ENCODE assay signal across 1 cellular context in the genomic region with DNA sequence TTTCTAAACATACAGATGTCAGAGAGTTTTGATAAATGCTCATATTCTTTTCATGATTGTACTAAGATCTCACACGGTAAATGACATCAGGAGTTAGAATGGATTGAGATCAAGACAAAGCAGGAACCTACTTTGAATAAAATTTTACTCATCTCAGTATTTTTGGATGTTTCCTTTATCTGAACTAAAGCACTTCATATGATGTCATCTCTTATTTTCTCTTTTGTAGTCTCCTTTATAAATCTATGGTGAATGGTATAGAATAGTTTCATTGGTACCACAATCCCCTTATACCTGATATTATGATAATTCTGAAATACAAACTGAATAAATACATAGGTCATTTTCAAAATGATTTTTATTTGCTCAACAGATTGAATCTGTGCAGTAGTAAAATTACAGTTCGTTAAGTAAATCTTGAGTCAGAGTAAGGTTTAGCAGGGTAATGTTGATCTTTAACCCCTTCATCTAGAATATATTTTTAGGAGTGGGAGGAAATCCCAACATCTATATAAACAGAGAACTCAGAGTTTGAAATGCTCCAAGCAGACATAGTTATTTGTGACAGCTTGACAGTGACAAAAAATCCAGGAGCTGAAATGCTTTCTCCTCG.
TF ChIP-seq lines count a peak whose summit lies in the region.

No MANE protein-coding gene starts in this region.

TF ChIP-seq in HepG2, 621 proteins besides CTCF, POLR2A, EP300 and RAD21:
- TF ChIP-seq, protein P1, sequence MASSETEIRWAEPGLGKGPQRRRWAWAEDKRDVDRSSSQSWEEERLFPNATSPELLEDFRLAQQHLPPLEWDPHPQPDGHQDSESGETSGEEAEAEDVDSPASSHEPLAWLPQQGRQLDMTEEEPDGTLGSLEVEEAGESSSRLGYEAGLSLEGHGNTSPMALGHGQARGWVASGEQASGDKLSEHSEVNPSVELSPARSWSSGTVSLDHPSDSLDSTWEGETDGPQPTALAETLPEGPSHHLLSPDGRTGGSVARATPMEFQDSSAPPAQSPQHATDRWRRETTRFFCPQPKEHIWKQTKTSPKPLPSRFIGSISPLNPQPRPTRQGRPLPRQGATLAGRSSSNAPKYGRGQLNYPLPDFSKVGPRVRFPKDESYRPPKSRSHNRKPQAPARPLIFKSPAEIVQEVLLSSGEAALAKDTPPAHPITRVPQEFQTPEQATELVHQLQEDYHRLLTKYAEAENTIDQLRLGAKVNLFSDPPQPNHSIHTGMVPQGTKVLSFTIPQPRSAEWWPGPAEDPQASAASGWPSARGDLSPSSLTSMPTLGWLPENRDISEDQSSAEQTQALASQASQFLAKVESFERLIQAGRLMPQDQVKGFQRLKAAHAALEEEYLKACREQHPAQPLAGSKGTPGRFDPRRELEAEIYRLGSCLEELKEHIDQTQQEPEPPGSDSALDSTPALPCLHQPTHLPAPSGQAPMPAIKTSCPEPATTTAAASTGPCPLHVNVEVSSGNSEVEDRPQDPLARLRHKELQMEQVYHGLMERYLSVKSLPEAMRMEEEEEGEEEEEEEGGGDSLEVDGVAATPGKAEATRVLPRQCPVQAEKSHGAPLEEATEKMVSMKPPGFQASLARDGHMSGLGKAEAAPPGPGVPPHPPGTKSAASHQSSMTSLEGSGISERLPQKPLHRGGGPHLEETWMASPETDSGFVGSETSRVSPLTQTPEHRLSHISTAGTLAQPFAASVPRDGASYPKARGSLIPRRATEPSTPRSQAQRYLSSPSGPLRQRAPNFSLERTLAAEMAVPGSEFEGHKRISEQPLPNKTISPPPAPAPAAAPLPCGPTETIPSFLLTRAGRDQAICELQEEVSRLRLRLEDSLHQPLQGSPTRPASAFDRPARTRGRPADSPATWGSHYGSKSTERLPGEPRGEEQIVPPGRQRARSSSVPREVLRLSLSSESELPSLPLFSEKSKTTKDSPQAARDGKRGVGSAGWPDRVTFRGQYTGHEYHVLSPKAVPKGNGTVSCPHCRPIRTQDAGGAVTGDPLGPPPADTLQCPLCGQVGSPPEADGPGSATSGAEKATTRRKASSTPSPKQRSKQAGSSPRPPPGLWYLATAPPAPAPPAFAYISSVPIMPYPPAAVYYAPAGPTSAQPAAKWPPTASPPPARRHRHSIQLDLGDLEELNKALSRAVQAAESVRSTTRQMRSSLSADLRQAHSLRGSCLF (CRISPR knock-in tag; IDR thresholded peaks at IDR 0.05; ENCODE audit: borderline replicate concordance): no peak
- TF ChIP-seq REXO4 (CRISPR knock-in tag; IDR thresholded peaks at IDR 0.05; ENCODE audit: borderline replicate concordance) (no peak), FOXA3 (CRISPR knock-in tag; IDR thresholded peaks at IDR 0.05) (0 out of 2 replicates have a peak, but pooled peaks have one; percentile 12), ZNF263 (CRISPR knock-in tag; IDR thresholded peaks at IDR 0.05) (no peak), TAF15 (IDR thresholded peaks at IDR 0.05; ENCODE audit: low read depth, low read length, poor library complexity, severe bottlenecking) (no peak), MTA1 (CRISPR knock-in tag; IDR thresholded peaks at IDR 0.05; ENCODE audit: borderline replicate concordance) (no peak), ZNF296 (CRISPR knock-in tag; conservative IDR thresholded peaks at IDR 0.05) (no peak), FIP1L1 (IDR thresholded peaks at IDR 0.05; ENCODE audit: borderline replicate concordance, insufficient read depth, low read depth, low read length) (no peak), HDAC1 (CRISPR knock-in tag; IDR thresholded peaks at IDR 0.05) (no peak), MBNL3 (CRISPR knock-in tag; conservative IDR thresholded peaks at IDR 0.05) (no peak), SNAPC2 (CRISPR knock-in tag; IDR thresholded peaks at IDR 0.05) (no peak), RFX3 (CRISPR knock-in tag; IDR thresholded peaks at IDR 0.05) (no peak), ZNF652 (CRISPR knock-in tag; IDR thresholded peaks at IDR 0.05; ENCODE audit: borderline replicate concordance, low read depth) (peak; percentile 74; the same call in 1 of the 2 replicates), FOXK2 (IDR thresholded peaks at IDR 0.05) (no peak), MZF1 (CRISPR knock-in tag; IDR thresholded peaks at IDR 0.05; ENCODE audit: borderline replicate concordance) (no peak), BORCS8-MEF2B (CRISPR knock-in tag; IDR thresholded peaks at IDR 0.05) (no peak), PTBP1 (IDR thresholded peaks at IDR 0.05; ENCODE audit: low read depth, low read length, poor library complexity, severe bottlenecking) (no peak), ATF7 (IDR thresholded peaks at IDR 0.05) (peak; percentile 67), ATF7 (CRISPR knock-in tag; IDR thresholded peaks at IDR 0.05) (no peak), HHEX (CRISPR knock-in tag; IDR thresholded peaks at IDR 0.05) (no peak), TMF1 (CRISPR knock-in tag; IDR thresholded peaks at IDR 0.05; ENCODE audit: low read depth) (no peak)
